26 cellular contexts compared by ENCODE assay signal in the genomic region with DNA sequence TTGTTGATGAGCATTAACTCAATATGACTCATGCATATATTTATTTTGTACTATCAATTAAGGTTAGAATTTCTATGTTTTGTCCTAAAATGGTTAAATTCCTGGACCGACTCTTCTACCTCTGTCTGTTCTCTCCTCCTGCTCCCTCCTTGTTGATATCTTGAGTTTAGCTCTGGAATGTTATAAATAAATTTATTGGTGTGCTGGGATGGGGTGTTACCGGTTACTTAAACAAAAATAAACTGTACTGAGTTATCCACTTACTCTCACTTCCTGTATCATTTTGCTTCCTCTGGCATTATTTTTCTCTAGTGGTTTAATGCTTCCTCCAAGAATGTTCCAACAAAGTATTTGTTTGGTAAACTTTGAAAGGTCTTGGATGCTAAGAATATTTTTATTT.
DNase-seq lines count a peak whose midpoint lies in the region; ATAC-seq and TF ChIP-seq lines count a peak whose summit lies in the region.
"Had no signal": no experiment of that assay in that cellular context is flagged by ENCODE, and none has a peak within 500 bp of the region (broad histone marks: within the 10 kb centered on the region; RNA-seq: fewer than 3 reads in every experiment).

No MANE protein-coding gene starts in this region.

- intact Hi-C loops in HCT116 (cut with micrococcal nuclease), result no loop called here

- H3K4me3 ChIP-seq in HCT116 (replicated peaks in 1 of 2; ENCODE audit: low read depth in 1 of 2, low read length in 2 of 2), result no peak overlapping the region
- peak overlapping the region; percentile 60 for H3K4me3 ChIP-seq in SK-N-MC
- H3K4me3 ChIP-seq: body of pancreas, GM23248, hepatocyte, right lobe of liver, SJCRH30 had no signal

- H3K27ac ChIP-seq in HCT116 (ENCODE audit: low read depth, low read length) (no peak overlapping the region), SK-N-MC (peak overlapping the region; percentile 95)
- H3K27ac ChIP-seq: body of pancreas, GM23248, hepatocyte, right lobe of liver, SJCRH30 had no signal

- BruUV-seq in HCT116 (replicated peaks; lab: Mats Ljungman, UMichigan), result no TSS peak

- no peak for TF ChIP-seq RAD21 in HCT116 (IDR thresholded peaks at IDR 0.05; ENCODE audit: low read depth)

- H2AFZ ChIP-seq in HCT116 (ENCODE audit: low read depth, low read length, poor library complexity, severe bottlenecking), result peak overlapping the region; percentile 34
- H2AFZ ChIP-seq: GM23248, hepatocyte had no signal

- H3K9ac ChIP-seq in HCT116 (ENCODE audit: low read length) (no peak overlapping the region), SK-N-MC (ENCODE audit: insufficient read length) (no peak overlapping the region)
- H3K9ac ChIP-seq: GM23248 had no signal

- no peak for ATAC-seq in HCT116
- no peak for ATAC-seq in GM21786 (IDR thresholded peaks at IDR 0.05; ENCODE audit: unreplicated experiment)
- ATAC-seq: activated CD4-positive, alpha-beta T cell treated with anti-CD3 and anti-CD28 coated beads for 36 hours; body of pancreas; left lobe of liver; natural killer cell treated with Interleukin-12 subunit alpha and Interleukin-12 subunit beta and Interleukin-15 and Interleukin-18, amount 100 ng/mL, for 72 hours; Panc1 had no signal

- no peaks in the 10 kb centered on the region for H3K79me2 ChIP-seq in HCT116 (ENCODE audit: insufficient read depth, low read length)
- H3K79me2 ChIP-seq: hepatocyte had no signal

- H3K4me1 ChIP-seq in HCT116 (ENCODE audit: control insufficient read depth in 1 of 2, insufficient read depth in 2 of 2, low read length in 2 of 2), result no peaks in the 10 kb centered on the region
- H3K4me1 ChIP-seq: body of pancreas, right lobe of liver, SJCRH30 had no signal

- H3K36me3 ChIP-seq in HCT116 (ENCODE audit: control insufficient read depth in 1 of 2, insufficient read depth in 2 of 2, low read length in 2 of 2) (no peaks in the 10 kb centered on the region), SK-N-MC (ENCODE audit: insufficient read depth, low read length) (no peaks in the 10 kb centered on the region)
- H3K36me3 ChIP-seq: right lobe of liver, SJCRH30 had no signal

- TF ChIP-seq CTCF in AG09319 (IDR thresholded peaks at IDR 0.05; ENCODE audit: low read depth, low read length) (no peak), HCT116 (IDR thresholded peaks at IDR 0.05 in 2 of 3, conservative IDR thresholded peaks at IDR 0.05 in 1 of 3; ENCODE audit: borderline replicate concordance in 1 of 3, insufficient read depth in 1 of 3, low read depth in 2 of 3, low read length in 2 of 3) (no peak)

- DNase-seq in AG09319 (ENCODE audit: extremely low read depth, low read depth) (peak; percentile 18), HCT116 (ENCODE audit: low read depth, low spot score) (no peak), SK-N-MC (ENCODE audit: low read depth, low spot score) (peak; percentile 89), medulla oblongata (ENCODE audit: extremely low spot score) (peak; percentile 34), AG08396 (ENCODE audit: low spot score) (no peak), globus pallidus (ENCODE audit: low spot score) (no peak), NCI-H2171 treated with DMSO at 0.1 percent for 48 hours (lab: John Stamatoyannopoulos, UW) (no peak)
- DNase-seq: activated CD4-positive, alpha-beta T cell treated with anti-CD3 and anti-CD28 coated beads for 36 hours; activated gamma-delta T cell; body of pancreas; CD4-positive, alpha-beta memory T cell; effector CD8-positive, alpha-beta T cell; GDM1; GM23248; Karpas-422; NCI-H1105; NCI-H2029 treated with DMSO at 0.1 percent for 48 hours; NCI-H82; right lobe of liver; SJCRH30; trophoblast cell had no signal

- RAD21 ChIA-PET in HCT116 (lab: Charles Lee; ENCODE audit: low non-redundant PET in 1 of 2, low total read pairs in 2 of 2, uncharacterized antibody in 2 of 2, unreplicated experiment in 2 of 2), result no interaction called here

- no peak for TF ChIP-seq POLR2A in HCT116 (IDR thresholded peaks at IDR 0.05; ENCODE audit: borderline replicate concordance, extremely low read depth, insufficient read depth, insufficient read length)

- POLR2A ChIA-PET in HCT116 (lab: Charles Lee), result no interaction called here

- no peak overlapping the region for H3K4me2 ChIP-seq in HCT116 (ENCODE audit: low read length)
- H3K4me2 ChIP-seq: hepatocyte had no signal

- no peaks in the 10 kb centered on the region for H4K20me1 ChIP-seq in HCT116 (ENCODE audit: insufficient read depth)

- H3K9me2 ChIP-seq in HCT116 (ENCODE audit: insufficient read depth), result no peaks in the 10 kb centered on the region

- CTCF ChIA-PET in HCT116 (lab: Charles Lee), result interaction anchor here (0.9 kb wide), 1 partner anchor 72 kb away, joined by 3 read pairs; no protein-coding TSS in a partner anchor

- no peaks in the 10 kb centered on the region for H3K27me3 ChIP-seq in HCT116 (ENCODE audit: insufficient read depth, low read length)
- H3K27me3 ChIP-seq: body of pancreas, hepatocyte, right lobe of liver, SJCRH30 had no signal

- no peaks in the 10 kb centered on the region for H3K9me3 ChIP-seq in HCT116 (ENCODE audit: control insufficient read depth in 1 of 2, insufficient read depth in 1 of 2, low read depth in 1 of 2, low read length in 2 of 2)
- H3K9me3 ChIP-seq in SK-N-MC (ENCODE audit: low read depth, low read length), result no peaks in the 10 kb centered on the region
- H3K9me3 ChIP-seq: body of pancreas, right lobe of liver, SJCRH30 had no signal

TF ChIP-seq in HCT116, 20 proteins besides CTCF, POLR2A, EP300 and RAD21:
- TF ChIP-seq ZNF274 (IDR thresholded peaks at IDR 0.05; ENCODE audit: low read depth, low read length), result no peak
- TF ChIP-seq, protein P1, sequence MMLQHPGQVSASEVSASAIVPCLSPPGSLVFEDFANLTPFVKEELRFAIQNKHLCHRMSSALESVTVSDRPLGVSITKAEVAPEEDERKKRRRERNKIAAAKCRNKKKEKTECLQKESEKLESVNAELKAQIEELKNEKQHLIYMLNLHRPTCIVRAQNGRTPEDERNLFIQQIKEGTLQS (IDR thresholded peaks at IDR 0.05), result no peak
- TF ChIP-seq, protein P2, sequence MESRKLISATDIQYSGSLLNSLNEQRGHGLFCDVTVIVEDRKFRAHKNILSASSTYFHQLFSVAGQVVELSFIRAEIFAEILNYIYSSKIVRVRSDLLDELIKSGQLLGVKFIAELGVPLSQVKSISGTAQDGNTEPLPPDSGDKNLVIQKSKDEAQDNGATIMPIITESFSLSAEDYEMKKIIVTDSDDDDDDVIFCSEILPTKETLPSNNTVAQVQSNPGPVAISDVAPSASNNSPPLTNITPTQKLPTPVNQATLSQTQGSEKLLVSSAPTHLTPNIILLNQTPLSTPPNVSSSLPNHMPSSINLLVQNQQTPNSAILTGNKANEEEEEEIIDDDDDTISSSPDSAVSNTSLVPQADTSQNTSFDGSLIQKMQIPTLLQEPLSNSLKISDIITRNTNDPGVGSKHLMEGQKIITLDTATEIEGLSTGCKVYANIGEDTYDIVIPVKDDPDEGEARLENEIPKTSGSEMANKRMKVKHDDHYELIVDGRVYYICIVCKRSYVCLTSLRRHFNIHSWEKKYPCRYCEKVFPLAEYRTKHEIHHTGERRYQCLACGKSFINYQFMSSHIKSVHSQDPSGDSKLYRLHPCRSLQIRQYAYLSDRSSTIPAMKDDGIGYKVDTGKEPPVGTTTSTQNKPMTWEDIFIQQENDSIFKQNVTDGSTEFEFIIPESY (IDR thresholded peaks at IDR 0.05; ENCODE audit: extremely low read depth, insufficient replicate concordance, low read length), result no peak
- TF ChIP-seq, protein P3, sequence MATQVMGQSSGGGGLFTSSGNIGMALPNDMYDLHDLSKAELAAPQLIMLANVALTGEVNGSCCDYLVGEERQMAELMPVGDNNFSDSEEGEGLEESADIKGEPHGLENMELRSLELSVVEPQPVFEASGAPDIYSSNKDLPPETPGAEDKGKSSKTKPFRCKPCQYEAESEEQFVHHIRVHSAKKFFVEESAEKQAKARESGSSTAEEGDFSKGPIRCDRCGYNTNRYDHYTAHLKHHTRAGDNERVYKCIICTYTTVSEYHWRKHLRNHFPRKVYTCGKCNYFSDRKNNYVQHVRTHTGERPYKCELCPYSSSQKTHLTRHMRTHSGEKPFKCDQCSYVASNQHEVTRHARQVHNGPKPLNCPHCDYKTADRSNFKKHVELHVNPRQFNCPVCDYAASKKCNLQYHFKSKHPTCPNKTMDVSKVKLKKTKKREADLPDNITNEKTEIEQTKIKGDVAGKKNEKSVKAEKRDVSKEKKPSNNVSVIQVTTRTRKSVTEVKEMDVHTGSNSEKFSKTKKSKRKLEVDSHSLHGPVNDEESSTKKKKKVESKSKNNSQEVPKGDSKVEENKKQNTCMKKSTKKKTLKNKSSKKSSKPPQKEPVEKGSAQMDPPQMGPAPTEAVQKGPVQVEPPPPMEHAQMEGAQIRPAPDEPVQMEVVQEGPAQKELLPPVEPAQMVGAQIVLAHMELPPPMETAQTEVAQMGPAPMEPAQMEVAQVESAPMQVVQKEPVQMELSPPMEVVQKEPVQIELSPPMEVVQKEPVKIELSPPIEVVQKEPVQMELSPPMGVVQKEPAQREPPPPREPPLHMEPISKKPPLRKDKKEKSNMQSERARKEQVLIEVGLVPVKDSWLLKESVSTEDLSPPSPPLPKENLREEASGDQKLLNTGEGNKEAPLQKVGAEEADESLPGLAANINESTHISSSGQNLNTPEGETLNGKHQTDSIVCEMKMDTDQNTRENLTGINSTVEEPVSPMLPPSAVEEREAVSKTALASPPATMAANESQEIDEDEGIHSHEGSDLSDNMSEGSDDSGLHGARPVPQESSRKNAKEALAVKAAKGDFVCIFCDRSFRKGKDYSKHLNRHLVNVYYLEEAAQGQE (IDR thresholded peaks at IDR 0.05; ENCODE audit: low read depth), result no peak
- TF ChIP-seq TCF7L2 (IDR thresholded peaks at IDR 0.05; ENCODE audit: borderline replicate concordance, extremely low read depth, insufficient read depth, insufficient read length), result no peak
- TF ChIP-seq SP1 (IDR thresholded peaks at IDR 0.05; ENCODE audit: low read depth), result no peak
- TF ChIP-seq JUND (IDR thresholded peaks at IDR 0.05), result no peak
- no peak for TF ChIP-seq EZH2 (IDR thresholded peaks at IDR 0.05)
- TF ChIP-seq YY1 (IDR thresholded peaks at IDR 0.05; ENCODE audit: extremely low read depth, insufficient replicate concordance, low read depth, low read length), result no peak
- TF ChIP-seq EGR1 (IDR thresholded peaks at IDR 0.05; ENCODE audit: low read depth), result no peak
- no peak for TF ChIP-seq CBX3 (IDR thresholded peaks at IDR 0.05; ENCODE audit: low read depth)
- no peak for TF ChIP-seq ELF1 (IDR thresholded peaks at IDR 0.05; ENCODE audit: borderline replicate concordance, low read depth)
- TF ChIP-seq SRF (IDR thresholded peaks at IDR 0.05; ENCODE audit: low read depth), result no peak
- TF ChIP-seq ZFX (IDR thresholded peaks at IDR 0.05), result no peak
- TF ChIP-seq SIN3A (IDR thresholded peaks at IDR 0.05; ENCODE audit: low read depth), result no peak
- TF ChIP-seq CEBPB (IDR thresholded peaks at IDR 0.05; ENCODE audit: low read depth), result no peak
- TF ChIP-seq EZH2phosphoT487 (IDR thresholded peaks at IDR 0.05; ENCODE audit: borderline replicate concordance), result no peak
TF ChIP-seq in HCT116: peak in this region for 0.

Comparison
In these comparisons a context has a peak if more than half of its experiments do, and no peak if none do; other contexts are left out.
1. DNase-seq: peak in AG09319 (single experiment), SK-N-MC (single experiment) and medulla oblongata (single experiment); none in HCT116 (single experiment), AG08396 (single experiment), globus pallidus (single experiment) and NCI-H2171 treated with DMSO at 0.1 percent for 48 hours (single experiment).